ENCODE assay signal across 16 cellular contexts in the genomic region with DNA sequence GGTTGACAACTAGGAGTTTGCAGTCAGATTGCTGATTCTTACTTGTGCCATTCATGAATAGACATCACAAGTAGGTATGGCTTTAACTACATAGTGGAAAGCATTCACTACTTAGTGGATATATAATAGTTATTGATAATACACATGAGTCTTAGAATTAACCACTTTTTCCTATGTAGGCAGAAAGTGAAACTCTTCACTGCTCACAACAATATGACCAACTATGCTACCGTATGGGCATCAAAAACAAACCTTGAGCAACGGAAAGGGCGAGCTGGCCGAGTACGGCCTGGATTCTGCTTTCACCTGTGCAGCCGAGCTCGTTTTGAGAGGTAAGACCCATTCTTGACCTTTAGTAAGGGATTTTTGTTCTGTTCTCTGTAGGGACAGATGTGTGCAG.
"Had no signal": no experiment of that assay in that cellular context is flagged by ENCODE, and none has a peak within 500 bp of the region (broad histone marks: within the 10 kb centered on the region; RNA-seq: fewer than 3 reads in every experiment).

No MANE protein-coding gene starts in this region.

- H3K27me3 Mint-ChIP-seq: effector memory CD8-positive, alpha-beta T cell; memory B cell; naive B cell; stimulated activated naive B cell treated with anti-CD40 and anti-IgM and Interleukin-4, amounts not matched to agents 10 μg/mL and 1 μg/mL and 100 μg/mL, for 72 hours had no signal

- H3K4me3 ChIP-seq: body of pancreas, prostate gland, SJSA1, tibial artery had no signal

- H3K4me1 ChIP-seq: body of pancreas, prostate gland, SJSA1, tibial artery had no signal

- H3K9me3 ChIP-seq: body of pancreas, prostate gland, SJSA1, tibial artery had no signal

- ATAC-seq: body of pancreas; effector memory CD8-positive, alpha-beta T cell; right cardiac atrium had no signal

- H3K4me1 Mint-ChIP-seq: memory B cell, neural crest cell had no signal

- H3K9me3 Mint-ChIP-seq: effector memory CD8-positive, alpha-beta T cell; memory B cell; naive B cell; neural crest cell; stimulated activated naive B cell treated with anti-CD40 and anti-IgM and Interleukin-4, amounts not matched to agents 10 μg/mL and 1 μg/mL and 100 μg/mL, for 72 hours; T-helper 1 cell treated with Interleukin-12 subunit alpha and Interleukin-12 subunit beta and Interleukin-4 antibody, amounts not matched to agents 30 μg/mL and 1 μg/mL, for 36 hours had no signal

- H3K4me3 Mint-ChIP-seq: effector memory CD8-positive, alpha-beta T cell; memory B cell; naive B cell; neural crest cell; stimulated activated naive B cell treated with anti-CD40 and anti-IgM and Interleukin-4, amounts not matched to agents 10 μg/mL and 1 μg/mL and 100 μg/mL, for 72 hours; T-helper 1 cell treated with Interleukin-12 subunit alpha and Interleukin-12 subunit beta and Interleukin-4 antibody, amounts not matched to agents 30 μg/mL and 1 μg/mL, for 36 hours had no signal

- H3K27ac Mint-ChIP-seq: memory B cell; stimulated activated naive B cell treated with anti-CD40 and anti-IgM and Interleukin-4, amounts not matched to agents 10 μg/mL and 1 μg/mL and 100 μg/mL, for 72 hours; T-helper 1 cell treated with Interleukin-12 subunit alpha and Interleukin-12 subunit beta and Interleukin-4 antibody, amounts not matched to agents 30 μg/mL and 1 μg/mL, for 36 hours had no signal

- H3K27ac ChIP-seq: body of pancreas, prostate gland, SJSA1, tibial artery, VCaP had no signal

- H3K27me3 ChIP-seq: body of pancreas, SJSA1, tibial artery had no signal

- DNase-seq: activated CD4-positive, alpha-beta T cell treated with anti-CD3 and anti-CD28 coated beads, Interleukin-2, amount 50 U/mL, for 1 hour; activated naive CD4-positive, alpha-beta T cell; body of pancreas; effector memory CD8-positive, alpha-beta T cell; naive B cell; right cardiac atrium; stimulated activated CD4-positive, alpha-beta T cell treated with anti-CD3 and anti-CD28 coated beads, Interleukin-4, amount 100 ng/mL, for 24 hours; stimulated activated naive B cell treated with anti-CD40 and anti-IgM and Interleukin-4, amounts not matched to agents 10 μg/mL and 1 μg/mL and 100 μg/mL, for 72 hours; substantia nigra; tibial artery had no signal
